In genomic region chr2:96866586-96866985, GRCh38 we compare ENCODE assay signal across 1 cellular context.
TF ChIP-seq lines count a peak whose summit lies in the region.

No MANE protein-coding gene starts in this region.

TF ChIP-seq in K562, 482 proteins besides CTCF, POLR2A, EP300 and RAD21:
- TF ChIP-seq ADNP (tag; IDR thresholded peaks at IDR 0.05) (no peak), RBFOX2 (IDR thresholded peaks at IDR 0.05; ENCODE audit: low read depth, low read length) (peak; percentile 31; the same call in 1 of the 2 replicates), ZNF75A (CRISPR knock-in tag; IDR thresholded peaks at IDR 0.05) (no peak), GABPA (tag; conservative IDR thresholded peaks at IDR 0.05; ENCODE audit: low read depth) (no peak), ZNF175 (CRISPR knock-in tag; IDR thresholded peaks at IDR 0.05; ENCODE audit: low read depth) (no peak), NCOA1 (IDR thresholded peaks at IDR 0.05; ENCODE audit: low read depth) (no peak)
